9 cellular contexts compared by ENCODE assay signal in genomic region chr10:103207643-103208042, GRCh38. TPM values are rescaled to one million over a fixed set of nuclear protein-coding genes. Genes with fewer than 3 reads are reported as not detected.
"Had no signal": no experiment of that assay in that cellular context is flagged by ENCODE, and none has a peak within 500 bp of the region (broad histone marks: within the 10 kb centered on the region; RNA-seq: fewer than 3 reads in every experiment).

No MANE protein-coding gene starts in this region.

RNA-seq across cellular contexts. Expression of gene RPEL1, which starts 38.0 kb away (rescaled TPM):
- total RNA-seq: left colon, left ventricle myocardium superior, mesenteric fat pad, osteocyte, right atrium auricular region, sigmoid colon, stomach, thoracic aorta had no signal
- polyA plus RNA-seq: hepatocyte, stomach had no signal
